ENCODE assay signal across 1 cellular context in genomic region chr6:170076466-170077165, GRCh38.
TF ChIP-seq lines count a peak whose summit lies in the region.

No MANE protein-coding gene starts in this region.

TF ChIP-seq in HepG2, 621 proteins besides CTCF, POLR2A, EP300 and RAD21:
- no peak for TF ChIP-seq FLYWCH1 (CRISPR knock-in tag; IDR thresholded peaks at IDR 0.05)
- TF ChIP-seq KLF6 (CRISPR knock-in tag; IDR thresholded peaks at IDR 0.05): no peak
- TF ChIP-seq DPF2 (CRISPR knock-in tag; IDR thresholded peaks at IDR 0.05; ENCODE audit: borderline replicate concordance, low read depth): no peak
- no peak for TF ChIP-seq ZFP91 (CRISPR knock-in tag; IDR thresholded peaks at IDR 0.05; ENCODE audit: borderline replicate concordance)
- TF ChIP-seq ZFP62 (CRISPR knock-in tag; IDR thresholded peaks at IDR 0.05): no peak
- no peak for TF ChIP-seq TCF12 (IDR thresholded peaks at IDR 0.05)
- TF ChIP-seq TCF12 (CRISPR knock-in tag; IDR thresholded peaks at IDR 0.05): no peak
- no peak for TF ChIP-seq ZNF124 (CRISPR knock-in tag; IDR thresholded peaks at IDR 0.05)
- no peak for TF ChIP-seq RFX1 (IDR thresholded peaks at IDR 0.05)
- no peak for TF ChIP-seq CREM (IDR thresholded peaks at IDR 0.05)
- TF ChIP-seq CREM (CRISPR knock-in tag; IDR thresholded peaks at IDR 0.05): no peak
- no peak for TF ChIP-seq HOXA3 (CRISPR knock-in tag; IDR thresholded peaks at IDR 0.05)
- TF ChIP-seq RFX3 (CRISPR knock-in tag; IDR thresholded peaks at IDR 0.05): no peak
- no peak for TF ChIP-seq ZNF674 (CRISPR knock-in tag; IDR thresholded peaks at IDR 0.05; ENCODE audit: low read depth)
- no peak for TF ChIP-seq ZNF331 (CRISPR knock-in tag; IDR thresholded peaks at IDR 0.05)
- no peak for TF ChIP-seq PRDM15 (CRISPR knock-in tag; IDR thresholded peaks at IDR 0.05)
- no peak for TF ChIP-seq ZNF598 (CRISPR knock-in tag; IDR thresholded peaks at IDR 0.05; ENCODE audit: borderline replicate concordance)
- TF ChIP-seq ZSCAN12 (CRISPR knock-in tag; IDR thresholded peaks at IDR 0.05): no peak
